25 cellular contexts compared by ENCODE assay signal in the genomic region with DNA sequence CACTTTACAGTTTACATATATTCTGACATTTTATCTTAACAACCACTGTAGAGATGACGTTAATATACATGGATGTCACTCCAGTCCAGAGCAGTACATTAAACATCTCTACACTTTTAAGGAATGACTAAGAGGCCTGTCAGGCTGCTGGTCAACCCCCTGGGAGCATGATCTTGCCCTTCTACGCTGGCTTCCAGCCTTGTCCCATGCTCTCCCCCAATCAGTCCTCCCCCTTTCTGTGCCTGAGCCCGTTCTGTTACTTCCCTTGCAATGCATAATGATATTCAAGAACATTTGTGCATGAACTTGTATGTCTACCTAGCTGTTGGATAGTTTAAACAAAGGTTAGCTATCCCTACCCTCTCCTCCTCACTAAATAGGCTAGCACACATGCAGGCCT. TPM values are rescaled to one million over a fixed set of nuclear protein-coding genes. Genes with fewer than 3 reads are reported as not detected.
A peak's percentile ranks its signal among the peaks of the same experiment; 100 is the strongest.
DNase-seq lines count a peak whose midpoint lies in the region; ATAC-seq, FAIRE-seq and TF ChIP-seq lines count a peak whose summit lies in the region.
"Had no signal": no experiment of that assay in that cellular context is flagged by ENCODE, and none has a peak within 500 bp of the region (broad histone marks: within the 10 kb centered on the region; RNA-seq: fewer than 3 reads in every experiment).

No MANE protein-coding gene starts in this region.

- no peak overlapping the region for H3K4me3 Mint-ChIP-seq in astrocyte (ENCODE audit: unreplicated experiment)
- H3K4me3 Mint-ChIP-seq in GM23338: no peak overlapping the region
- H3K4me3 Mint-ChIP-seq: CD4-positive, CD25-positive, alpha-beta regulatory T cell had no signal

- DNase-seq in SK-N-SH: no peak
- DNase-seq in astrocyte (ENCODE audit: low read depth): peak; percentile 3
- peak; percentile 62 for DNase-seq in fibroblast of peridontal ligament (ENCODE audit: extremely low read depth)
- no peak for DNase-seq in NCI-H774 (lab: John Stamatoyannopoulos, UW)
- DNase-seq in GM23338 (ENCODE audit: low spot score): no peak
- no peak for DNase-seq in neuronal stem cell (ENCODE audit: low spot score)
- no peak for DNase-seq in 8988T
- DNase-seq: BE2C; CD4-positive, CD25-positive, alpha-beta regulatory T cell; COR-L47; DMS 273 treated with DMSO at 0.1 percent for 48 hours; DND-41; NCI-H1048; NCI-H1436; NCI-H1930; NCI-H345; NCI-H524 treated with DMSO at 0.1 percent for 48 hours; PC-9; SJCRH30 had no signal

- H3K4me3 ChIP-seq in SK-N-SH (ENCODE audit: low read depth in 2 of 2, low read length in 1 of 2) (no peak overlapping the region), astrocyte (ENCODE audit: insufficient read depth, low read depth, low read length) (no peak overlapping the region), GM23338 (no peak overlapping the region), neuronal stem cell (ENCODE audit: low read length in 2 of 2) (no peak overlapping the region)
- H3K4me3 ChIP-seq: PC-9, SJCRH30 had no signal

- H3K79me1 ChIP-seq in neuronal stem cell (ENCODE audit: low read depth, low read length): no peaks in the 10 kb centered on the region

- no peak overlapping the region; the same call in 1 of the 2 replicates for H2AFZ ChIP-seq in SK-N-SH (ENCODE audit: low read depth)
- H2AFZ ChIP-seq in astrocyte (ENCODE audit: low read depth, low read length): peak overlapping the region; percentile 3
- no peak overlapping the region for H2AFZ ChIP-seq in GM23338
- no peak overlapping the region for H2AFZ ChIP-seq in neuronal stem cell (ENCODE audit: low read length)
- H2AFZ ChIP-seq: PC-9 had no signal

- H3K27ac Mint-ChIP-seq in astrocyte (ENCODE audit: unreplicated experiment) (no peak overlapping the region), GM23338 (no peak overlapping the region)
- H3K27ac Mint-ChIP-seq: CD4-positive, CD25-positive, alpha-beta regulatory T cell had no signal

- no peaks in the 10 kb centered on the region for H3K27me3 Mint-ChIP-seq in astrocyte (ENCODE audit: low read depth, unreplicated experiment)
- H3K27me3 Mint-ChIP-seq in GM23338 (ENCODE audit: insufficient read depth, low read depth, poor library complexity): no peaks in the 10 kb centered on the region
- H3K27me3 Mint-ChIP-seq: CD4-positive, CD25-positive, alpha-beta regulatory T cell had no signal

- POLR2A ChIA-PET in SK-N-SH (lab: Yijun Ruan, JAX): no interaction called here

- H3K27ac ChIP-seq in SK-N-SH (ENCODE audit: low read depth in 2 of 2, low read length in 1 of 2) (no peak overlapping the region), astrocyte (ENCODE audit: low read depth, low read length) (no peak overlapping the region), GM23338 (ENCODE audit: low read depth) (no peak overlapping the region), neuronal stem cell (replicated peaks; ENCODE audit: low read length) (no peak overlapping the region)
- H3K27ac ChIP-seq: 22Rv1, KMS-11, PC-9, SJCRH30 had no signal

- peaks cover 14% of the 10 kb centered on the region for H3K4me1 Mint-ChIP-seq in astrocyte (ENCODE audit: low read depth, unreplicated experiment)
- H3K4me1 Mint-ChIP-seq in GM23338: peaks cover 5% of the 10 kb centered on the region
- H3K4me1 Mint-ChIP-seq: CD4-positive, CD25-positive, alpha-beta regulatory T cell had no signal

- no peak overlapping the region for H3K23ac ChIP-seq in neuronal stem cell (ENCODE audit: low read depth, low read length, poor library complexity)

- peaks cover 10% of the 10 kb centered on the region for H3F3A ChIP-seq in SK-N-SH (replicated peaks; ENCODE audit: insufficient read depth)
- H3F3A ChIP-seq in GM23338 (replicated peaks; ENCODE audit: low read depth): no peaks in the 10 kb centered on the region

- CTCF ChIA-PET in SK-N-SH (lab: Yijun Ruan, JAX): no interaction called here

- TF ChIP-seq RAD21 in SK-N-SH (IDR thresholded peaks at IDR 0.05; ENCODE audit: low read length): no peak

- ATAC-seq in SK-N-SH treated with all-trans-retinoic acid at 6 μM for 48 hours: no peak
- ATAC-seq in GM23338: no peak
- ATAC-seq: HepG2 had no signal

- H3K9me3 ChIP-seq in SK-N-SH (no peaks in the 10 kb centered on the region), astrocyte (ENCODE audit: insufficient read depth, low read depth, low read length) (no peaks in the 10 kb centered on the region), neuronal stem cell (replicated peaks in 1 of 2; ENCODE audit: control insufficient read depth in 2 of 2, insufficient read depth in 1 of 2, low read depth in 1 of 2, low read length in 2 of 2) (peaks cover 0 to 2% of the 10 kb centered on the region in 2 donors)
- H3K9me3 ChIP-seq: BE2C, SJCRH30 had no signal

- H4K91ac ChIP-seq in neuronal stem cell (ENCODE audit: low read depth, low read length, poor library complexity): no peak overlapping the region

- H3K9me3 Mint-ChIP-seq in astrocyte (ENCODE audit: unreplicated experiment): peaks cover 1% of the 10 kb centered on the region
- H3K9me3 Mint-ChIP-seq in GM23338: no peaks in the 10 kb centered on the region

- H4K20me1 ChIP-seq in SK-N-SH (ENCODE audit: insufficient read depth): no peaks in the 10 kb centered on the region
- no peaks in the 10 kb centered on the region for H4K20me1 ChIP-seq in astrocyte (ENCODE audit: insufficient read depth, low read length)
- no peaks in the 10 kb centered on the region for H4K20me1 ChIP-seq in GM23338 (replicated peaks; ENCODE audit: insufficient read depth)

- H3K36me3 ChIP-seq in SK-N-SH (replicated peaks in 1 of 2; ENCODE audit: control insufficient read depth in 1 of 2, insufficient read depth in 2 of 2, low read length in 1 of 2) (no peaks in the 10 kb centered on the region), astrocyte (ENCODE audit: insufficient read depth, low read length) (no peaks in the 10 kb centered on the region), GM23338 (ENCODE audit: insufficient read depth) (no peaks in the 10 kb centered on the region), neuronal stem cell (replicated peaks in 1 of 2; ENCODE audit: control insufficient read depth in 2 of 2, insufficient read depth in 2 of 2, low read length in 2 of 2) (no peaks in the 10 kb centered on the region)
- H3K36me3 ChIP-seq: BE2C, SJCRH30 had no signal

- no peaks in the 10 kb centered on the region for H3K9me2 ChIP-seq in SK-N-SH
- H3K9me2 ChIP-seq in GM23338 (ENCODE audit: insufficient read depth): 0 out of 2 replicates have a peak, but pooled peaks cover 2% of the 10 kb centered on the region

- no peak overlapping the region for H4K8ac ChIP-seq in neuronal stem cell (ENCODE audit: low read depth, low read length)

- no peak overlapping the region for H2AK5ac ChIP-seq in neuronal stem cell (ENCODE audit: low read depth, low read length)

- no peak overlapping the region for H3K14ac ChIP-seq in neuronal stem cell (ENCODE audit: low read length)

- H3K27me3 ChIP-seq in SK-N-SH (ENCODE audit: insufficient read depth) (no peaks in the 10 kb centered on the region), astrocyte (ENCODE audit: insufficient read depth, low read length) (no peaks in the 10 kb centered on the region), GM23338 (ENCODE audit: insufficient read depth) (no peaks in the 10 kb centered on the region), neuronal stem cell (ENCODE audit: control insufficient read depth in 3 of 3, insufficient read depth in 3 of 3, low read depth in 1 of 3, low read length in 3 of 3) (no peaks in the 10 kb centered on the region)
- H3K27me3 ChIP-seq: BE2C, SJCRH30 had no signal

- TF ChIP-seq EP300 in SK-N-SH (IDR thresholded peaks at IDR 0.05; ENCODE audit: borderline replicate concordance in 1 of 2, low read depth in 1 of 2, low read length in 1 of 2): no peak

- no peak overlapping the region for H2BK5ac ChIP-seq in neuronal stem cell (ENCODE audit: low read length)

- H3K18ac ChIP-seq in neuronal stem cell (ENCODE audit: low read length): no peak overlapping the region

- H3K4ac ChIP-seq in neuronal stem cell (ENCODE audit: low read length): no peak overlapping the region

- H3K9ac ChIP-seq in SK-N-SH (no peak overlapping the region), astrocyte (ENCODE audit: low read length) (no peak overlapping the region), neuronal stem cell (ENCODE audit: low read depth, low read length, poor library complexity) (no peak overlapping the region)
- H3K9ac ChIP-seq: KMS-11 had no signal

- WGBS in SK-N-SH (ENCODE audit: low lambda C conversion rate): 59% methylated on average over 3 of the region's 3 CpGs
- WGBS in neuronal stem cell (ENCODE audit: extremely low coverage in 2 of 2, insufficient read length in 2 of 2, insufficient replicate concordance in 1 of 2), 2 donors: no CpG with 5 or more reads among the region's 3 CpGs

- no peak overlapping the region for H2BK12ac ChIP-seq in neuronal stem cell (ENCODE audit: low read length)

- no peaks in the 10 kb centered on the region for H3K36me3 Mint-ChIP-seq in astrocyte (ENCODE audit: low read depth, unreplicated experiment)
- H3K36me3 Mint-ChIP-seq in GM23338 (ENCODE audit: low read depth): no peaks in the 10 kb centered on the region
- H3K36me3 Mint-ChIP-seq: CD4-positive, CD25-positive, alpha-beta regulatory T cell had no signal

- H3K4me2 ChIP-seq in SK-N-SH (no peak overlapping the region), astrocyte (ENCODE audit: low read length) (no peak overlapping the region), GM23338 (no peak overlapping the region), neuronal stem cell (ENCODE audit: insufficient read depth, low read length, poor library complexity, severe bottlenecking) (no peak overlapping the region)
- H3K4me2 ChIP-seq: KMS-11, PC-9 had no signal

- 0 out of 4 replicates have a peak, but pooled peaks cover 0 to 7% of the 10 kb centered on the region in 2 experiments for H3K4me1 ChIP-seq in SK-N-SH (ENCODE audit: control insufficient read depth in 1 of 2, insufficient read depth in 2 of 2, low read depth in 1 of 2, low read length in 1 of 2)
- H3K4me1 ChIP-seq in astrocyte (ENCODE audit: insufficient read depth, low read length): peaks cover 7% of the 10 kb centered on the region
- no peaks in the 10 kb centered on the region for H3K4me1 ChIP-seq in GM23338 (ENCODE audit: insufficient read depth)
- H3K4me1 ChIP-seq in neuronal stem cell (ENCODE audit: control insufficient read depth in 2 of 2, insufficient read depth in 1 of 2, low read depth in 1 of 2, low read length in 2 of 2): no peaks in the 10 kb centered on the region
- H3K4me1 ChIP-seq: BE2C, SJCRH30 had no signal

- H3K79me2 ChIP-seq in SK-N-SH (ENCODE audit: insufficient read depth) (no peaks in the 10 kb centered on the region), astrocyte (ENCODE audit: insufficient read depth, low read length) (no peaks in the 10 kb centered on the region), GM23338 (replicated peaks; ENCODE audit: insufficient read depth) (no peaks in the 10 kb centered on the region)

- H2BK120ac ChIP-seq in neuronal stem cell (ENCODE audit: low read depth, low read length): no peak overlapping the region

- FAIRE-seq in astrocyte (lab: Jason Lieb, UNC): no peak
- FAIRE-seq: GM12891, GM19239, HepG2 had no signal

- H2BK15ac ChIP-seq in neuronal stem cell (ENCODE audit: low read length): no peak overlapping the region

- TF ChIP-seq CTCF in SK-N-SH (IDR thresholded peaks at IDR 0.05) (no peak), astrocyte (IDR thresholded peaks at IDR 0.05; ENCODE audit: insufficient read depth, low read depth, low read length) (no peak), GM23338 (conservative IDR thresholded peaks at IDR 0.05; ENCODE audit: low read depth in 2 of 2) (no peak)

RNA-seq across cellular contexts. Expression of gene PLCB4, which starts 40.5 kb away (rescaled TPM):
- polyA plus RNA-seq in SK-N-SH (2012; rRNA removed): 5.5 and 7.0 TPM in 2 replicates
- 5.2 and 5.8 TPM in 2 replicates for polyA plus RNA-seq in SK-N-SH (2012; cell fraction: cytosol; rRNA removed)
- polyA plus RNA-seq in SK-N-SH (2012; cell fraction: nucleus; rRNA removed): 5.9 and 13.7 TPM in 2 replicates
- total RNA-seq in astrocyte: 38.9 and 58.2 TPM in 2 replicates
- 5.9 and 16.1 TPM in 2 replicates for total RNA-seq in GM23338 (2014; rRNA removed; shearing (Covaris generic))
- 3.5 and 6.5 TPM in 2 replicates for polyA plus RNA-seq in GM23338 (2016; fragmentation: Nextera tagmentation; extraction: Ambion mirVana)
- 5.6 TPM for polyA plus RNA-seq in neuronal stem cell (2013, experiment 1 of 2)
- polyA plus RNA-seq in neuronal stem cell (2013, experiment 2 of 2): 6.1 TPM
- total RNA-seq: HepG2 had no signal
- polyA plus RNA-seq: CD4-positive, CD25-positive, alpha-beta regulatory T cell had no signal

Comparison
In these comparisons a context has a peak if more than half of its experiments do, and no peak if none do; other contexts are left out.
1. DNase-seq: peak in astrocyte (single experiment) and fibroblast of peridontal ligament (single experiment); none in SK-N-SH (single experiment), NCI-H774 (single experiment), GM23338 (single experiment), neuronal stem cell (single experiment) and 8988T (single experiment).